ENCODE assay signal across 20 cellular contexts in genomic region chr2:85867121-85867520, GRCh38.
"Had no signal": no experiment of that assay in that cellular context is flagged by ENCODE, and none has a peak within 500 bp of the region (broad histone marks: within the 10 kb centered on the region; RNA-seq: fewer than 3 reads in every experiment).

No MANE protein-coding gene starts in this region.

- H3K9me3 Mint-ChIP-seq: activated CD8-positive, alpha-beta T cell treated with anti-CD3 and anti-CD28 coated beads for 36 hours had no signal

- H3K27ac Mint-ChIP-seq: activated CD8-positive, alpha-beta T cell treated with anti-CD3 and anti-CD28 coated beads for 36 hours had no signal

- FAIRE-seq: astrocyte, frontal cortex, keratinocyte had no signal

- H3K4me1 ChIP-seq: tibial artery, vagina had no signal

- H3K27me3 Mint-ChIP-seq: activated CD8-positive, alpha-beta T cell treated with anti-CD3 and anti-CD28 coated beads for 36 hours had no signal

- ATAC-seq: activated CD8-positive, alpha-beta T cell treated with anti-CD3 and anti-CD28 coated beads for 36 hours; lower lobe of right lung; stimulated activated naive CD8-positive, alpha-beta T cell treated with anti-CD3 and anti-CD28 coated beads, Interleukin-15, Interleukin-2, amounts not matched to agents 100 U/mL and 50 U/mL, for 24 hours had no signal

- H3K27me3 ChIP-seq: adrenal gland, breast epithelium, spleen, tibial artery, vagina had no signal

- H3K9me3 ChIP-seq: adrenal gland, breast epithelium, lower lobe of right lung, spleen, tibial artery, vagina had no signal

- H3K4me3 Mint-ChIP-seq: activated CD8-positive, alpha-beta T cell treated with anti-CD3 and anti-CD28 coated beads for 36 hours had no signal

- H3K27ac ChIP-seq: adrenal gland, breast epithelium, coronary artery, lower lobe of right lung, tibial artery, vagina had no signal

- H3K4me3 ChIP-seq: adrenal gland, breast epithelium, coronary artery, lower lobe of right lung, spleen, tibial artery, vagina had no signal

- H3K36me3 ChIP-seq: breast epithelium, vagina had no signal

- DNase-seq: activated CD4-positive, alpha-beta T cell treated with anti-CD3 and anti-CD28 coated beads for 4 hours; activated CD8-positive, alpha-beta T cell treated with anti-CD3 and anti-CD28 coated beads for 36 hours; activated effector memory CD4-positive, alpha-beta T cell treated with Interleukin-2 at 50 U/mL for 16 hours; activated naive CD4-positive, alpha-beta T cell treated with anti-CD3 and anti-CD28 coated beads, Interleukin-2, amount 50 U/mL, for 16 hours; activated T-cell treated with anti-CD3 and anti-CD28 coated beads, Interleukin-2, amount 50 U/mL, for 48 hours; lower lobe of right lung; occipital lobe; posterior cingulate gyrus; spleen; stimulated activated CD8-positive, alpha-beta memory T cell treated with anti-CD3 and anti-CD28 coated beads, Interleukin-4, amount 100 ng/mL, for 48 hours; stimulated activated naive CD8-positive, alpha-beta T cell treated with anti-CD3 and anti-CD28 coated beads, Interleukin-15, Interleukin-2, amounts not matched to agents 100 U/mL and 50 U/mL, for 24 hours; substantia nigra; tibial artery had no signal
